Comparison of ENCODE assay signal across 10 cellular contexts in genomic region chr4:113822555-113823290, GRCh38.
DNase-seq lines count a peak whose midpoint lies in the region; ATAC-seq and TF ChIP-seq lines count a peak whose summit lies in the region.
"Had no signal": no experiment of that assay in that cellular context is flagged by ENCODE, and none has a peak within 500 bp of the region (broad histone marks: within the 10 kb centered on the region; RNA-seq: fewer than 3 reads in every experiment).

No MANE protein-coding gene starts in this region.

- no peak for DNase-seq in activated naive CD8-positive, alpha-beta T cell treated with anti-CD3 and anti-CD28 coated beads, Interleukin-2, amount 50 U/mL, for 24 hours
- DNase-seq in middle frontal gyrus (ENCODE audit: extremely low spot score, low spot score) (no peak), HCEC 1CT (no peak), T-helper 9 cell (no peak)
- DNase-seq: HFFc6 had no signal

- H3K27me3 ChIP-seq in gastroesophageal sphincter: no peaks in the 10 kb centered on the region

- H3K27ac ChIP-seq in gastroesophageal sphincter: no peak overlapping the region

- TF ChIP-seq EP300 in gastroesophageal sphincter (IDR thresholded peaks at IDR 0.05): no peak

- no peaks in the 10 kb centered on the region for H3K36me3 ChIP-seq in gastroesophageal sphincter

- peak overlapping the region; percentile 20 for H3K27ac Mint-ChIP-seq in activated naive CD8-positive, alpha-beta T cell treated with anti-CD3 and anti-CD28 coated beads, Interleukin-2, amount 50 U/mL, for 24 hours
- H3K27ac Mint-ChIP-seq: HFFc6 had no signal

- H3K4me1 Mint-ChIP-seq in activated naive CD8-positive, alpha-beta T cell treated with anti-CD3 and anti-CD28 coated beads, Interleukin-2, amount 50 U/mL, for 24 hours: peaks cover 54% of the 10 kb centered on the region

- TF ChIP-seq POLR2A in GM18505 (IDR thresholded peaks at IDR 0.05; ENCODE audit: borderline replicate concordance, extremely low read depth, insufficient read depth, insufficient read length): no peak
- no peak for TF ChIP-seq POLR2A in gastroesophageal sphincter (IDR thresholded peaks at IDR 0.05)

- no peaks in the 10 kb centered on the region for H3K36me3 Mint-ChIP-seq in activated naive CD8-positive, alpha-beta T cell treated with anti-CD3 and anti-CD28 coated beads, Interleukin-2, amount 50 U/mL, for 24 hours (ENCODE audit: low read depth)

- TF ChIP-seq CTCF in gastroesophageal sphincter (IDR thresholded peaks at IDR 0.05): no peak

- no peaks in the 10 kb centered on the region for H3K27me3 Mint-ChIP-seq in activated naive CD8-positive, alpha-beta T cell treated with anti-CD3 and anti-CD28 coated beads, Interleukin-2, amount 50 U/mL, for 24 hours

- WGBS in gastroesophageal sphincter (ENCODE audit: low coverage in 1 of 2), 2 donors: 33 to 60% methylated on average over 1 of the region's 1 CpG

- ATAC-seq in GM18505 (IDR thresholded peaks at IDR 0.05; ENCODE audit: unreplicated experiment) (peak; percentile 63), GM19467 (IDR thresholded peaks at IDR 0.05; ENCODE audit: unreplicated experiment) (peak; percentile 65), HG03045 (IDR thresholded peaks at IDR 0.05; ENCODE audit: unreplicated experiment) (peak; percentile 68), gastroesophageal sphincter (no peak)
- ATAC-seq in activated naive CD8-positive, alpha-beta T cell treated with anti-CD3 and anti-CD28 coated beads, Interleukin-2, amount 50 U/mL, for 24 hours: peak; percentile 79

- H3K4me3 ChIP-seq in gastroesophageal sphincter: no peak overlapping the region
- H3K4me3 ChIP-seq: lung had no signal

- H3K4me1 ChIP-seq in gastroesophageal sphincter: no peaks in the 10 kb centered on the region

- peak overlapping the region; percentile 43 for H3K4me3 Mint-ChIP-seq in activated naive CD8-positive, alpha-beta T cell treated with anti-CD3 and anti-CD28 coated beads, Interleukin-2, amount 50 U/mL, for 24 hours
- H3K4me3 Mint-ChIP-seq: HFFc6 had no signal

- H3K9me3 Mint-ChIP-seq in activated naive CD8-positive, alpha-beta T cell treated with anti-CD3 and anti-CD28 coated beads, Interleukin-2, amount 50 U/mL, for 24 hours: no peaks in the 10 kb centered on the region
- H3K9me3 Mint-ChIP-seq: HFFc6 had no signal

- no peaks in the 10 kb centered on the region for H3K9me3 ChIP-seq in gastroesophageal sphincter
